In genomic region chr2:15941970-15942710, GRCh38 we compare ENCODE assay signal across 2 cellular contexts.
TF ChIP-seq lines count a peak whose summit lies in the region.

No MANE protein-coding gene starts in this region.

TF ChIP-seq in A549, 52 proteins besides CTCF, POLR2A, EP300 and RAD21 (continued from another document):
- TF ChIP-seq, protein P1, sequence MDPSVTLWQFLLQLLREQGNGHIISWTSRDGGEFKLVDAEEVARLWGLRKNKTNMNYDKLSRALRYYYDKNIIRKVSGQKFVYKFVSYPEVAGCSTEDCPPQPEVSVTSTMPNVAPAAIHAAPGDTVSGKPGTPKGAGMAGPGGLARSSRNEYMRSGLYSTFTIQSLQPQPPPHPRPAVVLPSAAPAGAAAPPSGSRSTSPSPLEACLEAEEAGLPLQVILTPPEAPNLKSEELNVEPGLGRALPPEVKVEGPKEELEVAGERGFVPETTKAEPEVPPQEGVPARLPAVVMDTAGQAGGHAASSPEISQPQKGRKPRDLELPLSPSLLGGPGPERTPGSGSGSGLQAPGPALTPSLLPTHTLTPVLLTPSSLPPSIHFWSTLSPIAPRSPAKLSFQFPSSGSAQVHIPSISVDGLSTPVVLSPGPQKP (IDR thresholded peaks at IDR 0.05; ENCODE audit: low read depth, low read length), result no peak
- no peak for TF ChIP-seq HOXA7 (CRISPR knock-in tag; IDR thresholded peaks at IDR 0.05)
- no peak for TF ChIP-seq RNF2 (IDR thresholded peaks at IDR 0.05; ENCODE audit: borderline replicate concordance, low read depth)
- no peak for TF ChIP-seq POLR2AphosphoS2 (conservative IDR thresholded peaks at IDR 0.05; ENCODE audit: low read length)
- no peak for TF ChIP-seq HOXB13 (CRISPR knock-in tag; IDR thresholded peaks at IDR 0.05; ENCODE audit: low read depth)
- no peak for TF ChIP-seq RARB (CRISPR knock-in tag; IDR thresholded peaks at IDR 0.05)
- TF ChIP-seq, protein P2, sequence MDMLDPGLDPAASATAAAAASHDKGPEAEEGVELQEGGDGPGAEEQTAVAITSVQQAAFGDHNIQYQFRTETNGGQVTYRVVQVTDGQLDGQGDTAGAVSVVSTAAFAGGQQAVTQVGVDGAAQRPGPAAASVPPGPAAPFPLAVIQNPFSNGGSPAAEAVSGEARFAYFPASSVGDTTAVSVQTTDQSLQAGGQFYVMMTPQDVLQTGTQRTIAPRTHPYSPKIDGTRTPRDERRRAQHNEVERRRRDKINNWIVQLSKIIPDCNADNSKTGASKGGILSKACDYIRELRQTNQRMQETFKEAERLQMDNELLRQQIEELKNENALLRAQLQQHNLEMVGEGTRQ (IDR thresholded peaks at IDR 0.05), result no peak
- TF ChIP-seq ZNF302 (CRISPR knock-in tag; IDR thresholded peaks at IDR 0.05), result no peak
- no peak for TF ChIP-seq E2F6 (IDR thresholded peaks at IDR 0.05; ENCODE audit: borderline replicate concordance, low read depth)
- TF ChIP-seq, protein P3, sequence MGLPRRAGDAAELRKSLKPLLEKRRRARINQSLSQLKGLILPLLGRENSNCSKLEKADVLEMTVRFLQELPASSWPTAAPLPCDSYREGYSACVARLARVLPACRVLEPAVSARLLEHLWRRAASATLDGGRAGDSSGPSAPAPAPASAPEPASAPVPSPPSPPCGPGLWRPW (IDR thresholded peaks at IDR 0.05), result no peak
- no peak for TF ChIP-seq HDAC2 (IDR thresholded peaks at IDR 0.05)
- TF ChIP-seq ESRRA (IDR thresholded peaks at IDR 0.05; ENCODE audit: borderline replicate concordance, low read length), result no peak
- TF ChIP-seq KDM5A (IDR thresholded peaks at IDR 0.05), result no peak
- TF ChIP-seq BCL3 (IDR thresholded peaks at IDR 0.05), result no peak
- no peak for TF ChIP-seq MAZ (IDR thresholded peaks at IDR 0.05; ENCODE audit: borderline replicate concordance, low read depth, low read length)

TF ChIP-seq in HEK293, 187 proteins besides CTCF, POLR2A, EP300 and RAD21 (continued from another document):
- TF ChIP-seq ZBTB26 (tag by site-specific recombination; optimal IDR thresholded peaks at IDR 0.05) (peak; percentile 50), ZNF830 (tag by site-specific recombination; IDR thresholded peaks at IDR 0.05; ENCODE audit: low read depth) (no peak), ZNF112 (tag by site-specific recombination; IDR thresholded peaks at IDR 0.05) (no peak), ZFHX2 (tag by site-specific recombination; conservative IDR thresholded peaks at IDR 0.05) (peak; percentile 52), ELK4 (IDR thresholded peaks at IDR 0.05; ENCODE audit: borderline replicate concordance, low read depth, low read length) (no peak), ZNF394 (tag by site-specific recombination; IDR thresholded peaks at IDR 0.05; ENCODE audit: borderline replicate concordance) (peak; percentile 57; the same call in 1 of the 2 replicates), GLIS2 (tag by site-specific recombination; IDR thresholded peaks at IDR 0.05) (peak; percentile 78)
